14 cellular contexts compared by ENCODE assay signal in genomic region chr1:113805639-113806038, GRCh38.
"Had no signal": no experiment of that assay in that cellular context is flagged by ENCODE, and none has a peak within 500 bp of the region (broad histone marks: within the 10 kb centered on the region; RNA-seq: fewer than 3 reads in every experiment).

No MANE protein-coding gene starts in this region.

- H3K4me3 ChIP-seq: esophagus muscularis mucosa, mucosa of descending colon, thyroid gland, uterus had no signal

- H3K27ac Mint-ChIP-seq: activated CD4-positive, alpha-beta memory T cell treated with anti-CD3 and anti-CD28 coated beads, Interleukin-2, amount 10 ng/mL, durations not matched to agents 7 days and 5 days; activated naive CD4-positive, alpha-beta T cell treated with anti-CD3 and anti-CD28 coated beads, Interleukin-2, amount 10 ng/mL, durations not matched to agents 7 days and 5 days; activated T-helper 2 cell treated with anti-CD3 and anti-CD28 coated beads, Interferon-gamma antibody, Interleukin-2, Interleukin-4, amounts not matched to agents 10 μg/mL and 5 μg/mL and 100 μg/mL, durations not matched to agents 14 hours and 24 hours and 36 hours; endodermal cell; nephron progenitor cell had no signal

- H3K9me3 Mint-ChIP-seq: activated CD4-positive, alpha-beta memory T cell treated with anti-CD3 and anti-CD28 coated beads, Interleukin-2, amount 10 ng/mL, durations not matched to agents 7 days and 5 days; endodermal cell had no signal

- DNase-seq: activated CD4-positive, alpha-beta memory T cell treated with anti-CD3 and anti-CD28 coated beads, Interleukin-2, amount 10 ng/mL, durations not matched to agents 7 days and 5 days; activated naive CD4-positive, alpha-beta T cell treated with anti-CD3 and anti-CD28 coated beads, Interleukin-2, amount 10 ng/mL, durations not matched to agents 7 days and 5 days; amniotic stem cell; dermis blood vessel endothelial cell; endodermal cell; left cardiac atrium; mucosa of descending colon; nephron progenitor cell; stimulated activated CD4-positive, alpha-beta T cell treated with anti-CD3 and anti-CD28 coated beads, Interleukin-4, amount 100 ng/mL, for 1 hour; thyroid gland; uterus had no signal

- H3K27ac ChIP-seq: esophagus muscularis mucosa, thyroid gland had no signal

- ATAC-seq: mucosa of descending colon had no signal

- H3K27me3 ChIP-seq: esophagus muscularis mucosa, thyroid gland, uterus had no signal

- H3K36me3 ChIP-seq: thyroid gland, uterus had no signal

- H3K27me3 Mint-ChIP-seq: activated CD4-positive, alpha-beta memory T cell treated with anti-CD3 and anti-CD28 coated beads, Interleukin-2, amount 10 ng/mL, durations not matched to agents 7 days and 5 days; activated naive CD4-positive, alpha-beta T cell treated with anti-CD3 and anti-CD28 coated beads, Interleukin-2, amount 10 ng/mL, durations not matched to agents 7 days and 5 days; brain had no signal

- H3K9me3 ChIP-seq: esophagus muscularis mucosa, mucosa of descending colon, thyroid gland, uterus had no signal

- H3K4me3 Mint-ChIP-seq: activated CD4-positive, alpha-beta memory T cell treated with anti-CD3 and anti-CD28 coated beads, Interleukin-2, amount 10 ng/mL, durations not matched to agents 7 days and 5 days; activated naive CD4-positive, alpha-beta T cell treated with anti-CD3 and anti-CD28 coated beads, Interleukin-2, amount 10 ng/mL, durations not matched to agents 7 days and 5 days; endodermal cell; nephron progenitor cell had no signal
